ENCODE assay signal across 12 cellular contexts in the genomic region with DNA sequence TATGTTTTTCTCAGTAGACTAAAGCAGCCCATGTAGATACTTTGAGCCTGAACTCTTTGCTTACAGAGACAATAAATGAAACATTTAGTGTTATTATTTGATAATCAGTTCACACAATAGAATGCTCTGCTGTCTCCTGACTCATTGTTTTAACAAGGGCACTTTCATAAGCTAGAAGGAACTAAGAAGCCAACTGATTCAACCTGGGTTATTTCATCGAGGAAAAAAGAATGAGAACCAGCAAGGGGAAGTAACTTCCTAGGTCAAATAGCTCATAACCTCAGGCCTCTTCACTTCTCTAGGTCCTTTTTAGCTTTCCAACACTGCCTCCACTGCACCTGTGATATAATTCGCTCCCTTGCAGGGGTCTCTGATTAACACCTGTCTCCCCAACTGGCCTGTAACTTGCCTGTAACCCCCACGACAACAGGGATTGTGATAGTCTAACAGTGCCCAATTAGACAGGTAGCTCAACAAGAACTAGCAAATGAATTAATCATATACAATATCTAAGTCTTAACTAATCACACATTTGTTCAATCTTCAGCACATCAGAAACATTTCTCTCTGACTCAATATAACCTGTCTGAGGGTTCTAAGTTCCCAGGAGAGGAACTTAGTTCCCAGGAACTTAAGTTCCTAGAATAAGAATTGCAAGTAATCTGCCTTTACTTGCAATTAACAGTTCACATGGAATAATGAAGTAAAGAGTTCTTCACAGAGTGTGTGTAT. TPM values are rescaled to one million over a fixed set of nuclear protein-coding genes. Genes with fewer than 3 reads are reported as not detected.
DNase-seq lines count a peak whose midpoint lies in the region; ATAC-seq, FAIRE-seq and TF ChIP-seq lines count a peak whose summit lies in the region.
"Had no signal": no experiment of that assay in that cellular context is flagged by ENCODE, and none has a peak within 500 bp of the region (broad histone marks: within the 10 kb centered on the region; RNA-seq: fewer than 3 reads in every experiment).

No MANE protein-coding gene starts in this region.

- H3K27ac ChIP-seq in endothelial cell of umbilical vein (ENCODE audit: insufficient read depth, low read depth, low read length) (peak overlapping the region; percentile 62), gastrocnemius medialis (no peak overlapping the region)

- H3K36me3 Mint-ChIP-seq in activated CD4-positive, alpha-beta T cell treated with anti-CD3 and anti-CD28 coated beads, Interleukin-2, amount 10 ng/mL, durations not matched to agents 7 days and 5 days (ENCODE audit: low read depth): peaks cover 32% of the 10 kb centered on the region
- H3K36me3 Mint-ChIP-seq in T-cell: peaks cover 32% of the 10 kb centered on the region
- peaks cover 6% of the 10 kb centered on the region for H3K36me3 Mint-ChIP-seq in stimulated activated memory B cell treated with anti-CD40 and anti-IgM and Interleukin-4, amounts not matched to agents 10 μg/mL and 1 μg/mL and 100 μg/mL, for 72 hours

- peak overlapping the region; percentile 59 for H3K4me2 ChIP-seq in endothelial cell of umbilical vein (ENCODE audit: insufficient read depth, low read length)

- POLR2A ChIA-PET in activated CD4-positive, alpha-beta T cell treated with anti-CD3 and anti-CD28 coated beads, Interleukin-2, amount 10 ng/mL, durations not matched to agents 7 days and 5 days (lab: Charles Lee): no interaction called here
- POLR2A ChIA-PET in T-cell (lab: Charles Lee) (no interaction called here), endothelial cell of umbilical vein (lab: Charles Lee) (interaction anchor here (1.2 kb wide), 1 partner anchor 35 kb away, joined by 6 read pairs; a partner anchor contains a TSS)

- dilution Hi-C loops in endothelial cell of umbilical vein (cut with MboI; ENCODE audit: extremely low pct_ligation_motif_present, low sequenced_read_pairs): no loop called here

- DNase-seq in activated CD4-positive, alpha-beta T cell treated with anti-CD3 and anti-CD28 coated beads, Interleukin-2, amount 10 ng/mL, durations not matched to agents 7 days and 5 days: no peak
- no peak for DNase-seq in activated CD4-positive, alpha-beta T cell treated with anti-CD3 and anti-CD28 coated beads, Interleukin-2, amount 50 U/mL, for 1 hour
- DNase-seq in T-cell: no peak
- DNase-seq in endothelial cell of umbilical vein (ENCODE audit: low read depth, low spot score): peak; percentile 73
- no peak for DNase-seq in gastrocnemius medialis
- DNase-seq: left ventricle myocardium superior, NCI-H446, T1000 had no signal

- intact Hi-C loops in endothelial cell of umbilical vein (cut with micrococcal nuclease) (no loop called here), gastrocnemius medialis (cut with DNase I; ENCODE audit: low total_unique reads) (no loop called here)

- peaks cover 12% of the 10 kb centered on the region for H3K4me1 ChIP-seq in endothelial cell of umbilical vein (ENCODE audit: control insufficient read depth, extremely low read depth, insufficient read depth, low read length)
- peaks cover 0 to 7% of the 10 kb centered on the region in 2 donors for H3K4me1 ChIP-seq in gastrocnemius medialis

- BruUV-seq in endothelial cell of umbilical vein (replicated peaks; lab: Mats Ljungman, UMichigan): no TSS peak

- no peaks in the 10 kb centered on the region for H3K79me2 ChIP-seq in endothelial cell of umbilical vein (ENCODE audit: control insufficient read depth, insufficient read depth, low read length)

- no peak for ATAC-seq in T-cell (replicated peaks in 1 of 4)
- peak; percentile 55 for ATAC-seq in stimulated activated memory B cell treated with anti-CD40 and anti-IgM and Interleukin-4, amounts not matched to agents 10 μg/mL and 1 μg/mL and 100 μg/mL, for 72 hours
- no peak for ATAC-seq in gastrocnemius medialis
- no peak for ATAC-seq in HG03469 (IDR thresholded peaks at IDR 0.05; ENCODE audit: unreplicated experiment)
- no peak for ATAC-seq in HG02840 (IDR thresholded peaks at IDR 0.05; ENCODE audit: low FRiP score, unreplicated experiment)
- ATAC-seq: HepG2, left ventricle myocardium superior had no signal

- H3K36me3 ChIP-seq in endothelial cell of umbilical vein (ENCODE audit: control insufficient read depth in 2 of 2, extremely low read depth in 1 of 2, insufficient read depth in 2 of 2, low read length in 2 of 2) (no peaks in the 10 kb centered on the region), gastrocnemius medialis (peaks cover 0 to 11% of the 10 kb centered on the region in 2 donors)

- TF ChIP-seq CTCF in endothelial cell of umbilical vein (IDR thresholded peaks at IDR 0.05; ENCODE audit: extremely low read depth in 1 of 2, insufficient read depth in 1 of 2, low read depth in 1 of 2, low read length in 2 of 2) (no peak), gastrocnemius medialis (IDR thresholded peaks at IDR 0.05 in 4 of 5, conservative IDR thresholded peaks at IDR 0.05 in 1 of 5) (no peak)

- FAIRE-seq in endothelial cell of umbilical vein (lab: Jason Lieb, UNC): peak; percentile 91
- FAIRE-seq: HepG2 had no signal

- peak overlapping the region; percentile 85 for H3K27ac Mint-ChIP-seq in activated CD4-positive, alpha-beta T cell treated with anti-CD3 and anti-CD28 coated beads, Interleukin-2, amount 10 ng/mL, durations not matched to agents 7 days and 5 days
- peak overlapping the region; percentile 84 to 90 for H3K27ac Mint-ChIP-seq in T-cell
- peak overlapping the region; percentile 24 for H3K27ac Mint-ChIP-seq in stimulated activated memory B cell treated with anti-CD40 and anti-IgM and Interleukin-4, amounts not matched to agents 10 μg/mL and 1 μg/mL and 100 μg/mL, for 72 hours

- no peak overlapping the region for H2AFZ ChIP-seq in endothelial cell of umbilical vein (ENCODE audit: low read depth, low read length)

- H3K9me3 ChIP-seq in endothelial cell of umbilical vein (replicated peaks; ENCODE audit: control insufficient read depth, insufficient read depth, low read length) (no peaks in the 10 kb centered on the region), gastrocnemius medialis (no peaks in the 10 kb centered on the region)

- CTCF ChIA-PET in activated CD4-positive, alpha-beta T cell treated with anti-CD3 and anti-CD28 coated beads, Interleukin-2, amount 10 ng/mL, durations not matched to agents 7 days and 5 days (lab: Charles Lee): interaction anchor here (0.7 to 0.9 kb wide), 2 partner anchors 21 to 61 kb away, joined by 3 read pairs; no protein-coding TSS in a partner anchor
- CTCF ChIA-PET in T-cell (lab: Charles Lee): interaction anchor here (0.5 to 1.2 kb wide), 3 partner anchors 14 to 22 kb away, joined by 3 to 8 read pairs (median 5); no protein-coding TSS in a partner anchor
- CTCF ChIA-PET in endothelial cell of umbilical vein (lab: Charles Lee): interaction anchor here (0.7 to 1.7 kb wide), 7 partner anchors 9 to 91 kb away, joined by 3 to 8 read pairs (median 3); a partner anchor contains a TSS

- in situ Hi-C loops in gastrocnemius medialis (cut with MboI; ENCODE audit: low sequenced_read_pairs in 4 of 4): no loop called here

- no peaks in the 10 kb centered on the region for H3K9me3 Mint-ChIP-seq in activated CD4-positive, alpha-beta T cell treated with anti-CD3 and anti-CD28 coated beads, Interleukin-2, amount 10 ng/mL, durations not matched to agents 7 days and 5 days
- no peaks in the 10 kb centered on the region for H3K9me3 Mint-ChIP-seq in T-cell
- no peaks in the 10 kb centered on the region for H3K9me3 Mint-ChIP-seq in stimulated activated memory B cell treated with anti-CD40 and anti-IgM and Interleukin-4, amounts not matched to agents 10 μg/mL and 1 μg/mL and 100 μg/mL, for 72 hours

- peaks cover 46% of the 10 kb centered on the region for H3K4me1 Mint-ChIP-seq in activated CD4-positive, alpha-beta T cell treated with anti-CD3 and anti-CD28 coated beads, Interleukin-2, amount 10 ng/mL, durations not matched to agents 7 days and 5 days
- H3K4me1 Mint-ChIP-seq in T-cell: peaks cover 38 to 48% (median 41%) of the 10 kb centered on the region in 3 donors
- H3K4me1 Mint-ChIP-seq in stimulated activated memory B cell treated with anti-CD40 and anti-IgM and Interleukin-4, amounts not matched to agents 10 μg/mL and 1 μg/mL and 100 μg/mL, for 72 hours: peaks cover 29% of the 10 kb centered on the region

- peak overlapping the region; percentile 3 for H3K9ac ChIP-seq in endothelial cell of umbilical vein (replicated peaks; ENCODE audit: extremely low read depth, insufficient read depth, low read length)

- H3K4me3 ChIP-seq in endothelial cell of umbilical vein (replicated peaks in 1 of 3; ENCODE audit: insufficient read depth in 1 of 3, low read depth in 1 of 3, low read length in 3 of 3) (no peak overlapping the region), gastrocnemius medialis (no peak overlapping the region)

- no peak overlapping the region for H3K4me3 Mint-ChIP-seq in activated CD4-positive, alpha-beta T cell treated with anti-CD3 and anti-CD28 coated beads, Interleukin-2, amount 10 ng/mL, durations not matched to agents 7 days and 5 days
- H3K4me3 Mint-ChIP-seq in T-cell: no peak overlapping the region
- H3K4me3 Mint-ChIP-seq in stimulated activated memory B cell treated with anti-CD40 and anti-IgM and Interleukin-4, amounts not matched to agents 10 μg/mL and 1 μg/mL and 100 μg/mL, for 72 hours: no peak overlapping the region

- H3K27me3 ChIP-seq in endothelial cell of umbilical vein (ENCODE audit: control insufficient read depth in 2 of 2, insufficient read depth in 2 of 2, low read length in 2 of 2) (no peaks in the 10 kb centered on the region), gastrocnemius medialis (no peaks in the 10 kb centered on the region)

- no peaks in the 10 kb centered on the region for H3K9me1 ChIP-seq in endothelial cell of umbilical vein (replicated peaks; ENCODE audit: control insufficient read depth, extremely low read depth, insufficient read depth, low read length)

- TF ChIP-seq POLR2A in endothelial cell of umbilical vein (IDR thresholded peaks at IDR 0.05; ENCODE audit: low read depth, low read length) (no peak), gastrocnemius medialis (IDR thresholded peaks at IDR 0.05) (no peak)

- H4K20me1 ChIP-seq in endothelial cell of umbilical vein (replicated peaks; ENCODE audit: control insufficient read depth, extremely low read depth, insufficient read depth, low read length): no peaks in the 10 kb centered on the region

- no peaks in the 10 kb centered on the region for H3K27me3 Mint-ChIP-seq in activated CD4-positive, alpha-beta T cell treated with anti-CD3 and anti-CD28 coated beads, Interleukin-2, amount 10 ng/mL, durations not matched to agents 7 days and 5 days
- no peaks in the 10 kb centered on the region for H3K27me3 Mint-ChIP-seq in T-cell
- H3K27me3 Mint-ChIP-seq in stimulated activated memory B cell treated with anti-CD40 and anti-IgM and Interleukin-4, amounts not matched to agents 10 μg/mL and 1 μg/mL and 100 μg/mL, for 72 hours: no peaks in the 10 kb centered on the region

RNA-seq across cellular contexts. Expression of a gene that starts 34.8 kb away (rescaled TPM):
- 10 to 100 TPM; 36.0 to 40.1 TPM for total RNA-seq in activated CD4-positive, alpha-beta T cell treated with anti-CD3 and anti-CD28 coated beads, Interleukin-2, amount 10 ng/mL, durations not matched to agents 7 days and 5 days
- total RNA-seq in T-cell: 10 to 100 TPM; 51.3 to 80.2 (median 74.1) TPM
- 14.1 and 14.2 TPM in 2 replicates for total RNA-seq in endothelial cell of umbilical vein
- 6.6 and 7.0 TPM in 2 replicates for polyA plus RNA-seq in endothelial cell of umbilical vein
- polyA plus RNA-seq in endothelial cell of umbilical vein (2011; cell fraction: cytosol; rRNA removed): 8.7 TPM in 2 replicates
- polyA plus RNA-seq in endothelial cell of umbilical vein (2011; cell fraction: nucleus; rRNA removed): 9.3 and 9.8 TPM in 2 replicates
- polyA plus RNA-seq in endothelial cell of umbilical vein (2012): 11.3 and 12.1 TPM in 2 replicates
- polyA minus RNA-seq in endothelial cell of umbilical vein: 38.1 and 39.6 TPM in 2 replicates
- 25.9 TPM for polyA minus RNA-seq in endothelial cell of umbilical vein (2011; cell fraction: cytosol; rRNA and poly(A)+ RNA removed)
- 8.9 and 10.1 TPM in 2 replicates for polyA minus RNA-seq in endothelial cell of umbilical vein (2011; cell fraction: nucleus; rRNA and poly(A)+ RNA removed)
- total RNA-seq in gastrocnemius medialis: 10 to 100 TPM; 17.4 to 65.7 (median 35.0) TPM

RNA-seq across cellular contexts. Expression of a gene that starts 48.4 kb away (rescaled TPM):
- total RNA-seq in activated CD4-positive, alpha-beta T cell treated with anti-CD3 and anti-CD28 coated beads, Interleukin-2, amount 10 ng/mL, durations not matched to agents 7 days and 5 days: 10 to 100 TPM; 42.8 to 46.1 TPM
- total RNA-seq in T-cell: 10 to 100 TPM; 42.7 to 52.7 (median 49.8) TPM
- total RNA-seq in endothelial cell of umbilical vein: 35.3 and 39.7 TPM in 2 replicates
- 23.0 and 25.8 TPM in 2 replicates for polyA plus RNA-seq in endothelial cell of umbilical vein
- polyA plus RNA-seq in endothelial cell of umbilical vein (2011; cell fraction: cytosol; rRNA removed): 26.2 and 33.5 TPM in 2 replicates
- 61.2 and 73.7 TPM in 2 replicates for polyA plus RNA-seq in endothelial cell of umbilical vein (2011; cell fraction: nucleus; rRNA removed)
- 23.5 and 26.2 TPM in 2 replicates for polyA plus RNA-seq in endothelial cell of umbilical vein (2012)
- 76.9 and 81.7 TPM in 2 replicates for polyA minus RNA-seq in endothelial cell of umbilical vein
- 39.3 TPM for polyA minus RNA-seq in endothelial cell of umbilical vein (2011; cell fraction: cytosol; rRNA and poly(A)+ RNA removed)
- polyA minus RNA-seq in endothelial cell of umbilical vein (2011; cell fraction: nucleus; rRNA and poly(A)+ RNA removed): 60.2 and 75.1 TPM in 2 replicates
- total RNA-seq in gastrocnemius medialis: 10 to 100 TPM; 16.9 to 25.4 (median 21.5) TPM

Comparison
In these comparisons a context has a peak if more than half of its experiments do, and no peak if none do; other contexts are left out.
1. H3K27ac Mint-ChIP-seq: peak in every context shown above with its lines; median percentile 87 in T-cell; 85 in activated CD4-positive, alpha-beta T cell treated with anti-CD3 and anti-CD28 coated beads, Interleukin-2, amount 10 ng/mL, durations not matched to agents 7 days and 5 days; 24 in stimulated activated memory B cell treated with anti-CD40 and anti-IgM and Interleukin-4, amounts not matched to agents 10 μg/mL and 1 μg/mL and 100 μg/mL, for 72 hours.